8 cellular contexts compared by ENCODE assay signal in the genomic region with DNA sequence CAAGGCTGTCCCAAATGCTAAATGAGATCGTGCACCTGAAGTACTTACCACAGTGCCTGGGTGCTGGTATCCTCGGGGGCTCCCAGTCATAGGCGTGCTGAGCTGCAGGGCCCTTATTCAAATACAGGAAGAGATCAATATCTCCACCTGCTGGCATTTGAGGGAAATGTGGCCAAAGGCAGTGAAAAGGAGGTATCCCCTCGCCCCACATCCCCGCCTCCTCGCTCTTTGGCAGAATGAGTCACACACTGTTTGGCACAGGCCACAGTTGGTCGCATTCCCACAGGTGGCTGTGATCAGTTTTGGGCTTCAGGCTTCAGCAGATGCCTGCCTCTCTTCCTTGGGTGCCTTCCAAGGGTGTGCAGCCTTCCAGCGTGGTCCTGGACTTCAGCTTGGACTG. TPM values are rescaled to one million over a fixed set of nuclear protein-coding genes. Genes with fewer than 3 reads are reported as not detected.
DNase-seq lines count a peak whose midpoint lies in the region; ATAC-seq and TF ChIP-seq lines count a peak whose summit lies in the region.

No MANE protein-coding gene starts in this region.

- no peak overlapping the region for H3K4me3 Mint-ChIP-seq in activated CD4-positive, alpha-beta T cell treated with anti-CD3 and anti-CD28 coated beads, Interleukin-2, amount 10 ng/mL, durations not matched to agents 24 days and 14 days
- no peak overlapping the region for H3K4me3 Mint-ChIP-seq in natural killer cell

- peaks cover 1% of the 10 kb centered on the region for H3K27me3 Mint-ChIP-seq in activated CD4-positive, alpha-beta T cell treated with anti-CD3 and anti-CD28 coated beads, Interleukin-2, amount 10 ng/mL, durations not matched to agents 24 days and 14 days
- peaks cover 3 to 9% of the 10 kb centered on the region in 2 donors for H3K27me3 Mint-ChIP-seq in natural killer cell (ENCODE audit: low read depth in 2 of 2)

- H3K27ac Mint-ChIP-seq in activated CD4-positive, alpha-beta T cell treated with anti-CD3 and anti-CD28 coated beads, Interleukin-2, amount 10 ng/mL, durations not matched to agents 24 days and 14 days: no peak overlapping the region
- H3K27ac Mint-ChIP-seq in natural killer cell: no peak overlapping the region

- no peaks in the 10 kb centered on the region for H3K4me1 ChIP-seq in upper lobe of right lung

- H3K4me3 ChIP-seq in upper lobe of right lung: no peak overlapping the region

- H3K36me3 ChIP-seq in upper lobe of right lung: no peaks in the 10 kb centered on the region

- H3K36me3 Mint-ChIP-seq in activated CD4-positive, alpha-beta T cell treated with anti-CD3 and anti-CD28 coated beads, Interleukin-2, amount 10 ng/mL, durations not matched to agents 24 days and 14 days (ENCODE audit: low read depth): no peaks in the 10 kb centered on the region
- H3K36me3 Mint-ChIP-seq in natural killer cell: no peaks in the 10 kb centered on the region

- in situ Hi-C loops in GM13976 (cut with MboI; ENCODE audit: low sequenced_read_pairs, unreplicated experiment): no loop called here

- H3K4me1 Mint-ChIP-seq in activated CD4-positive, alpha-beta T cell treated with anti-CD3 and anti-CD28 coated beads, Interleukin-2, amount 10 ng/mL, durations not matched to agents 24 days and 14 days: peaks cover 3% of the 10 kb centered on the region
- H3K4me1 Mint-ChIP-seq in natural killer cell: no peaks in the 10 kb centered on the region

- TF ChIP-seq CTCF in GM13976 (IDR thresholded peaks at IDR 0.05; ENCODE audit: borderline replicate concordance, control extremely low read depth, extremely low read depth, insufficient read depth, missing control alignments): peak; percentile 43
- no peak for TF ChIP-seq CTCF in natural killer cell (IDR thresholded peaks at IDR 0.05)
- peak; percentile 35 for TF ChIP-seq CTCF in upper lobe of right lung (IDR thresholded peaks at IDR 0.05)

- ATAC-seq in HG03060 (IDR thresholded peaks at IDR 0.05; ENCODE audit: low read depth, unreplicated experiment) (peak; percentile 55), natural killer cell (peak in 2 of 3 donors; percentile 38 to 58), upper lobe of right lung (peak; percentile 70)

- intact Hi-C loops in activated CD4-positive, alpha-beta T cell treated with anti-CD3 and anti-CD28 coated beads, Interleukin-2, amount 10 ng/mL, durations not matched to agents 24 days and 14 days (cut with micrococcal nuclease): no loop called here
- intact Hi-C loops in natural killer cell (cut with micrococcal nuclease) (no loop called here), upper lobe of right lung (cut with DNase I) (no loop called here)

- H3K27ac ChIP-seq in upper lobe of right lung: no peak overlapping the region

- DNase-seq in AG08395 (ENCODE audit: low spot score): peak; percentile 70
- DNase-seq in GM13976 (ENCODE audit: low spot score): peak; percentile 73
- DNase-seq in NCI-H2227 treated with DMSO at 0.1 percent for 48 hours (lab: John Stamatoyannopoulos, UW): peak; percentile 0
- DNase-seq in activated CD4-positive, alpha-beta T cell treated with anti-CD3 and anti-CD28 coated beads, Interleukin-2, amount 10 ng/mL, durations not matched to agents 24 days and 14 days: peak; percentile 80
- peak; percentile 77 for DNase-seq in dermis blood vessel endothelial cell
- no peak for DNase-seq in natural killer cell
- DNase-seq in upper lobe of right lung: no peak

- H3K9me3 Mint-ChIP-seq in activated CD4-positive, alpha-beta T cell treated with anti-CD3 and anti-CD28 coated beads, Interleukin-2, amount 10 ng/mL, durations not matched to agents 24 days and 14 days: no peaks in the 10 kb centered on the region
- no peaks in the 10 kb centered on the region for H3K9me3 Mint-ChIP-seq in natural killer cell

- H3K9me3 ChIP-seq in upper lobe of right lung: no peaks in the 10 kb centered on the region

- no peaks in the 10 kb centered on the region for H3K27me3 ChIP-seq in upper lobe of right lung

RNA-seq across cellular contexts. Expression of gene ZNF185, which starts 28.4 kb away (rescaled TPM):
- total RNA-seq in activated CD4-positive, alpha-beta T cell treated with anti-CD3 and anti-CD28 coated beads, Interleukin-2, amount 10 ng/mL, durations not matched to agents 24 days and 14 days: 0.43 and 1.0 TPM in 2 replicates
- 5.3 and 15.5 TPM in 2 replicates for total RNA-seq in dermis blood vessel endothelial cell
- total RNA-seq in natural killer cell: 10 to 100 TPM in 1 of 3 donors, 1 to 10 TPM in 2; 1.9 to 12.4 (median 6.5) TPM
- total RNA-seq in upper lobe of right lung: 16.3 TPM

Comparison
In these comparisons a context has a peak if more than half of its experiments do, and no peak if none do; other contexts are left out.
1. DNase-seq: peak in AG08395 (single experiment), GM13976 (single experiment), NCI-H2227 treated with DMSO at 0.1 percent for 48 hours (single experiment), activated CD4-positive, alpha-beta T cell treated with anti-CD3 and anti-CD28 coated beads, Interleukin-2, amount 10 ng/mL, durations not matched to agents 24 days and 14 days (single experiment) and dermis blood vessel endothelial cell (single experiment); none in natural killer cell (single experiment) and upper lobe of right lung (single experiment).
2. Peak in every context shown above with its lines, with median percentiles within 50 percentile points of each other: ATAC-seq.